Comparison of ENCODE assay signal across 1 cellular context in the genomic region with DNA sequence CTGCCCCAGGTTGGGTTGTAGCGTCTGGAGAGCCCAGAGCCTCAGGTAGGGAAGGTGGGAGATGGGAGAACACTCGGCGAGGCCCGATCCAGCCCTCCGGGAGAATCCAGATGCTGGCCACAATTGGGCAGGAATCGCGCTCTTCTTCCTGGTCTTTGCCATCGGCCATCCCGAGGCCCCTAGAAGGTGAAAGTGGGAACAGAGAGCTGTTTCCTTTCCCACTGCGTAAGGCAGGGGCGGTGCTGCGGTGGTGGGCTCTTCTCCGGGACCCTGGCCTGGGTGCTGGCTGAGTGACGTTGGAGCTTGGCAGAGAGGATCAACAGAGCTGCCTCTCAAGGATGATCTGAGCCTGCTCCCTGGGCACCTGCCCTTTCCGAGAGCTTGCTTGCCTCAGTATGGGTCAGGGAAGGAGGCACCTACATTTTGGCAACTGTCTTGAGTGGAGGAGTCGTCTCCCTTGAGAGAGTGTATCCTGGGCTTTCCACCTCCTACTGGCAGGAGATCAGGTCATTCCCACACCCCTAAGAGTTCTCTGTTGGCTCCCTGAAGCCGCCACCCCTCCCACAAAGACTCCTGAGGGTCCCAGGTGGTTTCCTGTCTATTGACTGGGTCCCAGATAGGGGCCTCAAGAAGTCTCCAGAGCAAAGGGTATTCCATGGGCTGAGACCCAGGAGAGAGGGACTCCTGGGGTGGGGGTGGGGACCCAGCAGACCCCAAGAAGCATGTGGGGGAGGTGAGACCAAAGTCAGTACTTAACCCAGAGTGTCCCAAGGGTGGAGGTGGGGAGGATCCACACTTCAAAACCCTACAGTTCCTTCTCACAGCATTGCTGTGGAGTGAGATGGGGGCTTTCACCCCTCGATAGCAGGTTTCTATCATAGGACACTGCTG.
TF ChIP-seq lines count a peak whose summit lies in the region.

No MANE protein-coding gene starts in this region.

TF ChIP-seq in HepG2, 621 proteins besides CTCF, POLR2A, EP300 and RAD21 (continues in another document):
- TF ChIP-seq TSC22D2 (CRISPR knock-in tag; IDR thresholded peaks at IDR 0.05; ENCODE audit: borderline replicate concordance) = no peak
- TF ChIP-seq ZNF34 (CRISPR knock-in tag; IDR thresholded peaks at IDR 0.05; ENCODE audit: borderline replicate concordance) = no peak
- TF ChIP-seq, protein P1, sequence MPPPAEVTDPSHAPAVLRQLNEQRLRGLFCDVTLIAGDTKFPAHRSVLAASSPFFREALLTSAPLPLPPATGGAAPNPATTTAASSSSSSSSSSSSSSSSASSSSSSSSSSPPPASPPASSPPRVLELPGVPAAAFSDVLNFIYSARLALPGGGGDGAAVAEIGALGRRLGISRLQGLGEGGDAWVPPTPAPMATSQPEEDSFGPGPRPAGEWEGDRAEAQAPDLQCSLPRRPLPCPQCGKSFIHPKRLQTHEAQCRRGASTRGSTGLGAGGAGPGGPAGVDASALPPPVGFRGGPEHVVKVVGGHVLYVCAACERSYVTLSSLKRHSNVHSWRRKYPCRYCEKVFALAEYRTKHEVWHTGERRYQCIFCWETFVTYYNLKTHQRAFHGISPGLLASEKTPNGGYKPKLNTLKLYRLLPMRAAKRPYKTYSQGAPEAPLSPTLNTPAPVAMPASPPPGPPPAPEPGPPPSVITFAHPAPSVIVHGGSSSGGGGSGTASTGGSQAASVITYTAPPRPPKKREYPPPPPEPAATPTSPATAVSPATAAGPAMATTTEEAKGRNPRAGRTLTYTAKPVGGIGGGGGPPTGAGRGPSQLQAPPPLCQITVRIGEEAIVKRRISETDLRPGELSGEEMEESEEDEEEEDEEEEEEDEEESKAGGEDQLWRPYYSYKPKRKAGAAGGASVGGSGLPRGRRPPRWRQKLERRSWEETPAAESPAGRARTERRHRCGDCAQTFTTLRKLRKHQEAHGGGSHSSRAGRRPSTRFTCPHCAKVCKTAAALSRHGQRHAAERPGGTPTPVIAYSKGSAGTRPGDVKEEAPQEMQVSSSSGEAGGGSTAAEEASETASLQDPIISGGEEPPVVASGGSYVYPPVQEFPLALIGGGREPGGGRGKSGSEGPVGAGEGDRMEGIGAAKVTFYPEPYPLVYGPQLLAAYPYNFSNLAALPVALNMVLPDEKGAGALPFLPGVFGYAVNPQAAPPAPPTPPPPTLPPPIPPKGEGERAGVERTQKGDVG (CRISPR knock-in tag; IDR thresholded peaks at IDR 0.05; ENCODE audit: borderline replicate concordance) = no peak
- TF ChIP-seq, protein P2, sequence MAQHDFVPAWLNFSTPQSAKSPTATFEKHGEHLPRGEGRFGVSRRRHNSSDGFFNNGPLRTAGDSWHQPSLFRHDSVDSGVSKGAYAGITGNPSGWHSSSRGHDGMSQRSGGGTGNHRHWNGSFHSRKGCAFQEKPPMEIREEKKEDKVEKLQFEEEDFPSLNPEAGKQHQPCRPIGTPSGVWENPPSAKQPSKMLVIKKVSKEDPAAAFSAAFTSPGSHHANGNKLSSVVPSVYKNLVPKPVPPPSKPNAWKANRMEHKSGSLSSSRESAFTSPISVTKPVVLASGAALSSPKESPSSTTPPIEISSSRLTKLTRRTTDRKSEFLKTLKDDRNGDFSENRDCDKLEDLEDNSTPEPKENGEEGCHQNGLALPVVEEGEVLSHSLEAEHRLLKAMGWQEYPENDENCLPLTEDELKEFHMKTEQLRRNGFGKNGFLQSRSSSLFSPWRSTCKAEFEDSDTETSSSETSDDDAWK (CRISPR knock-in tag; IDR thresholded peaks at IDR 0.05) = no peak
- TF ChIP-seq ZNF143 (CRISPR knock-in tag; IDR thresholded peaks at IDR 0.05) = no peak
- no peak for TF ChIP-seq HES4 (CRISPR knock-in tag; IDR thresholded peaks at IDR 0.05; ENCODE audit: borderline replicate concordance)
- TF ChIP-seq, protein P3, sequence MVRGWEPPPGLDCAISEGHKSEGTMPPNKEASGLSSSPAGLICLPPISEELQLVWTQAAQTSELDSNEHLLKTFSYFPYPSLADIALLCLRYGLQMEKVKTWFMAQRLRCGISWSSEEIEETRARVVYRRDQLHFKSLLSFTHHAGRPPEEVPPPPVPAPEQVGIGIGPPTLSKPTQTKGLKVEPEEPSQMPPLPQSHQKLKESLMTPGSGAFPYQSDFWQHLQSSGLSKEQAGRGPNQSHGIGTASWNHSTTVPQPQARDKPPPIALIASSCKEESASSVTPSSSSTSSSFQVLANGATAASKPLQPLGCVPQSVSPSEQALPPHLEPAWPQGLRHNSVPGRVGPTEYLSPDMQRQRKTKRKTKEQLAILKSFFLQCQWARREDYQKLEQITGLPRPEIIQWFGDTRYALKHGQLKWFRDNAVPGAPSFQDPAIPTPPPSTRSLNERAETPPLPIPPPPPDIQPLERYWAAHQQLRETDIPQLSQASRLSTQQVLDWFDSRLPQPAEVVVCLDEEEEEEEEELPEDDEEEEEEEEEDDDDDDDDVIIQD (CRISPR knock-in tag; IDR thresholded peaks at IDR 0.05; ENCODE audit: low read depth) = no peak
- TF ChIP-seq ZNF772 (CRISPR knock-in tag; IDR thresholded peaks at IDR 0.05) = no peak
- TF ChIP-seq, protein P4, sequence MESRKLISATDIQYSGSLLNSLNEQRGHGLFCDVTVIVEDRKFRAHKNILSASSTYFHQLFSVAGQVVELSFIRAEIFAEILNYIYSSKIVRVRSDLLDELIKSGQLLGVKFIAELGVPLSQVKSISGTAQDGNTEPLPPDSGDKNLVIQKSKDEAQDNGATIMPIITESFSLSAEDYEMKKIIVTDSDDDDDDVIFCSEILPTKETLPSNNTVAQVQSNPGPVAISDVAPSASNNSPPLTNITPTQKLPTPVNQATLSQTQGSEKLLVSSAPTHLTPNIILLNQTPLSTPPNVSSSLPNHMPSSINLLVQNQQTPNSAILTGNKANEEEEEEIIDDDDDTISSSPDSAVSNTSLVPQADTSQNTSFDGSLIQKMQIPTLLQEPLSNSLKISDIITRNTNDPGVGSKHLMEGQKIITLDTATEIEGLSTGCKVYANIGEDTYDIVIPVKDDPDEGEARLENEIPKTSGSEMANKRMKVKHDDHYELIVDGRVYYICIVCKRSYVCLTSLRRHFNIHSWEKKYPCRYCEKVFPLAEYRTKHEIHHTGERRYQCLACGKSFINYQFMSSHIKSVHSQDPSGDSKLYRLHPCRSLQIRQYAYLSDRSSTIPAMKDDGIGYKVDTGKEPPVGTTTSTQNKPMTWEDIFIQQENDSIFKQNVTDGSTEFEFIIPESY (CRISPR knock-in tag; IDR thresholded peaks at IDR 0.05) = no peak
- TF ChIP-seq REL (CRISPR knock-in tag; conservative IDR thresholded peaks at IDR 0.05) = no peak
- TF ChIP-seq, protein P5, sequence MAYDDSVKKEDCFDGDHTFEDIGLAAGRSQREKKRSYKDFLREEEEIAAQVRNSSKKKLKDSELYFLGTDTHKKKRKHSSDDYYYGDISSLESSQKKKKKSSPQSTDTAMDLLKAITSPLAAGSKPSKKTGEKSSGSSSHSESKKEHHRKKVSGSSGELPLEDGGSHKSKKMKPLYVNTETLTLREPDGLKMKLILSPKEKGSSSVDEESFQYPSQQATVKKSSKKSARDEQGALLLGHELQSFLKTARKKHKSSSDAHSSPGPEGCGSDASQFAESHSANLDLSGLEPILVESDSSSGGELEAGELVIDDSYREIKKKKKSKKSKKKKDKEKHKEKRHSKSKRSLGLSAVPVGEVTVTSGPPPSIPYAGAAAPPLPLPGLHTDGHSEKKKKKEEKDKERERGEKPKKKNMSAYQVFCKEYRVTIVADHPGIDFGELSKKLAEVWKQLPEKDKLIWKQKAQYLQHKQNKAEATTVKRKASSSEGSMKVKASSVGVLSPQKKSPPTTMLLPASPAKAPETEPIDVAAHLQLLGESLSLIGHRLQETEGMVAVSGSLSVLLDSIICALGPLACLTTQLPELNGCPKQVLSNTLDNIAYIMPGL (CRISPR knock-in tag; IDR thresholded peaks at IDR 0.05; ENCODE audit: borderline replicate concordance in 1 of 2, low read depth in 1 of 2) = peak in 1 of 2 experiments; percentile 4; a peak in 1 of 4 replicates
- TF ChIP-seq SP5 (CRISPR knock-in tag; IDR thresholded peaks at IDR 0.05; ENCODE audit: borderline replicate concordance, low read depth) = no peak
- no peak for TF ChIP-seq TOE1 (CRISPR knock-in tag; IDR thresholded peaks at IDR 0.05)
- TF ChIP-seq, protein P6, sequence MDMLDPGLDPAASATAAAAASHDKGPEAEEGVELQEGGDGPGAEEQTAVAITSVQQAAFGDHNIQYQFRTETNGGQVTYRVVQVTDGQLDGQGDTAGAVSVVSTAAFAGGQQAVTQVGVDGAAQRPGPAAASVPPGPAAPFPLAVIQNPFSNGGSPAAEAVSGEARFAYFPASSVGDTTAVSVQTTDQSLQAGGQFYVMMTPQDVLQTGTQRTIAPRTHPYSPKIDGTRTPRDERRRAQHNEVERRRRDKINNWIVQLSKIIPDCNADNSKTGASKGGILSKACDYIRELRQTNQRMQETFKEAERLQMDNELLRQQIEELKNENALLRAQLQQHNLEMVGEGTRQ (IDR thresholded peaks at IDR 0.05; ENCODE audit: low read depth, low read length) = no peak
- TF ChIP-seq, protein P6 (CRISPR knock-in tag; IDR thresholded peaks at IDR 0.05; ENCODE audit: borderline replicate concordance) = no peak
- TF ChIP-seq, protein P7, sequence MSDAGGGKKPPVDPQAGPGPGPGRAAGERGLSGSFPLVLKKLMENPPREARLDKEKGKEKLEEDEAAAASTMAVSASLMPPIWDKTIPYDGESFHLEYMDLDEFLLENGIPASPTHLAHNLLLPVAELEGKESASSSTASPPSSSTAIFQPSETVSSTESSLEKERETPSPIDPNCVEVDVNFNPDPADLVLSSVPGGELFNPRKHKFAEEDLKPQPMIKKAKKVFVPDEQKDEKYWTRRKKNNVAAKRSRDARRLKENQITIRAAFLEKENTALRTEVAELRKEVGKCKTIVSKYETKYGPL (CRISPR knock-in tag; IDR thresholded peaks at IDR 0.05) = no peak
- no peak for TF ChIP-seq NFE2 (CRISPR knock-in tag; IDR thresholded peaks at IDR 0.05)
- TF ChIP-seq, protein P8, sequence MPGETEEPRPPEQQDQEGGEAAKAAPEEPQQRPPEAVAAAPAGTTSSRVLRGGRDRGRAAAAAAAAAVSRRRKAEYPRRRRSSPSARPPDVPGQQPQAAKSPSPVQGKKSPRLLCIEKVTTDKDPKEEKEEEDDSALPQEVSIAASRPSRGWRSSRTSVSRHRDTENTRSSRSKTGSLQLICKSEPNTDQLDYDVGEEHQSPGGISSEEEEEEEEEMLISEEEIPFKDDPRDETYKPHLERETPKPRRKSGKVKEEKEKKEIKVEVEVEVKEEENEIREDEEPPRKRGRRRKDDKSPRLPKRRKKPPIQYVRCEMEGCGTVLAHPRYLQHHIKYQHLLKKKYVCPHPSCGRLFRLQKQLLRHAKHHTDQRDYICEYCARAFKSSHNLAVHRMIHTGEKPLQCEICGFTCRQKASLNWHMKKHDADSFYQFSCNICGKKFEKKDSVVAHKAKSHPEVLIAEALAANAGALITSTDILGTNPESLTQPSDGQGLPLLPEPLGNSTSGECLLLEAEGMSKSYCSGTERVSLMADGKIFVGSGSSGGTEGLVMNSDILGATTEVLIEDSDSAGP (CRISPR knock-in tag; IDR thresholded peaks at IDR 0.05; ENCODE audit: borderline replicate concordance) = no peak
- 0 out of 2 replicates have a peak, but pooled peaks have one; percentile 3 for TF ChIP-seq ZNF543 (CRISPR knock-in tag; IDR thresholded peaks at IDR 0.05)
- TF ChIP-seq KDM2A (CRISPR knock-in tag; IDR thresholded peaks at IDR 0.05; ENCODE audit: borderline replicate concordance, low read depth) = no peak
- TF ChIP-seq HMG20A (CRISPR knock-in tag; IDR thresholded peaks at IDR 0.05; ENCODE audit: borderline replicate concordance) = no peak
- TF ChIP-seq NCOA1 (CRISPR knock-in tag; IDR thresholded peaks at IDR 0.05) = peak; percentile 75; the same call in 1 of the 2 replicates
- TF ChIP-seq CBX2 (IDR thresholded peaks at IDR 0.05; ENCODE audit: low read depth, low read length) = no peak
- TF ChIP-seq CBX2 (CRISPR knock-in tag; IDR thresholded peaks at IDR 0.05; ENCODE audit: low read depth) = no peak
- peak; percentile 5; the same call in 1 of the 2 replicates for TF ChIP-seq POLR2G (IDR thresholded peaks at IDR 0.05; ENCODE audit: low read depth, low read length)
- no peak for TF ChIP-seq MZF1 (CRISPR knock-in tag; IDR thresholded peaks at IDR 0.05; ENCODE audit: borderline replicate concordance)
- TF ChIP-seq NAIF1 (CRISPR knock-in tag; IDR thresholded peaks at IDR 0.05; ENCODE audit: borderline replicate concordance) = no peak
- no peak for TF ChIP-seq ZKSCAN1 (IDR thresholded peaks at IDR 0.05; ENCODE audit: low read length)
- no peak for TF ChIP-seq ZNF136 (CRISPR knock-in tag; IDR thresholded peaks at IDR 0.05; ENCODE audit: low read depth)
- 0 out of 2 replicates have a peak, but pooled peaks have one; percentile 35 for TF ChIP-seq DPF2 (CRISPR knock-in tag; IDR thresholded peaks at IDR 0.05; ENCODE audit: borderline replicate concordance, low read depth)
- TF ChIP-seq, protein P9, sequence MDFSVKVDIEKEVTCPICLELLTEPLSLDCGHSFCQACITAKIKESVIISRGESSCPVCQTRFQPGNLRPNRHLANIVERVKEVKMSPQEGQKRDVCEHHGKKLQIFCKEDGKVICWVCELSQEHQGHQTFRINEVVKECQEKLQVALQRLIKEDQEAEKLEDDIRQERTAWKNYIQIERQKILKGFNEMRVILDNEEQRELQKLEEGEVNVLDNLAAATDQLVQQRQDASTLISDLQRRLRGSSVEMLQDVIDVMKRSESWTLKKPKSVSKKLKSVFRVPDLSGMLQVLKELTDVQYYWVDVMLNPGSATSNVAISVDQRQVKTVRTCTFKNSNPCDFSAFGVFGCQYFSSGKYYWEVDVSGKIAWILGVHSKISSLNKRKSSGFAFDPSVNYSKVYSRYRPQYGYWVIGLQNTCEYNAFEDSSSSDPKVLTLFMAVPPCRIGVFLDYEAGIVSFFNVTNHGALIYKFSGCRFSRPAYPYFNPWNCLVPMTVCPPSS (IDR thresholded peaks at IDR 0.05) = no peak
- no peak for TF ChIP-seq ZNF672 (CRISPR knock-in tag; IDR thresholded peaks at IDR 0.05)
- TF ChIP-seq, protein P10, sequence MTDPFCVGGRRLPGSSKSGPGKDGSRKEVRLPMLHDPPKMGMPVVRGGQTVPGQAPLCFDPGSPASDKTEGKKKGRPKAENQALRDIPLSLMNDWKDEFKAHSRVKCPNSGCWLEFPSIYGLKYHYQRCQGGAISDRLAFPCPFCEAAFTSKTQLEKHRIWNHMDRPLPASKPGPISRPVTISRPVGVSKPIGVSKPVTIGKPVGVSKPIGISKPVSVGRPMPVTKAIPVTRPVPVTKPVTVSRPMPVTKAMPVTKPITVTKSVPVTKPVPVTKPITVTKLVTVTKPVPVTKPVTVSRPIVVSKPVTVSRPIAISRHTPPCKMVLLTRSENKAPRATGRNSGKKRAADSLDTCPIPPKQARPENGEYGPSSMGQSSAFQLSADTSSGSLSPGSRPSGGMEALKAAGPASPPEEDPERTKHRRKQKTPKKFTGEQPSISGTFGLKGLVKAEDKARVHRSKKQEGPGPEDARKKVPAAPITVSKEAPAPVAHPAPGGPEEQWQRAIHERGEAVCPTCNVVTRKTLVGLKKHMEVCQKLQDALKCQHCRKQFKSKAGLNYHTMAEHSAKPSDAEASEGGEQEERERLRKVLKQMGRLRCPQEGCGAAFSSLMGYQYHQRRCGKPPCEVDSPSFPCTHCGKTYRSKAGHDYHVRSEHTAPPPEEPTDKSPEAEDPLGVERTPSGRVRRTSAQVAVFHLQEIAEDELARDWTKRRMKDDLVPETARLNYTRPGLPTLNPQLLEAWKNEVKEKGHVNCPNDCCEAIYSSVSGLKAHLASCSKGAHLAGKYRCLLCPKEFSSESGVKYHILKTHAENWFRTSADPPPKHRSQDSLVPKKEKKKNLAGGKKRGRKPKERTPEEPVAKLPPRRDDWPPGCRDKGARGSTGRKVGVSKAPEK (CRISPR knock-in tag; IDR thresholded peaks at IDR 0.05; ENCODE audit: borderline replicate concordance) = no peak
- TF ChIP-seq TMF1 (CRISPR knock-in tag; IDR thresholded peaks at IDR 0.05; ENCODE audit: low read depth) = no peak
- TF ChIP-seq CREB1 (IDR thresholded peaks at IDR 0.05) = no peak
- no peak for TF ChIP-seq CREB1 (CRISPR knock-in tag; IDR thresholded peaks at IDR 0.05)
